In genomic region chr15:99433026-99433756, GRCh38 we compare ENCODE assay signal across 9 cellular contexts.
DNase-seq lines count a peak whose midpoint lies in the region; ATAC-seq and TF ChIP-seq lines count a peak whose summit lies in the region.
"Had no signal": no experiment of that assay in that cellular context is flagged by ENCODE, and none has a peak within 500 bp of the region (broad histone marks: within the 10 kb centered on the region; RNA-seq: fewer than 3 reads in every experiment).

No MANE protein-coding gene starts in this region.

- WGBS in H9 (ENCODE audit: extremely low coverage, insufficient read length, low lambda C conversion rate): no CpG with 5 or more reads among the region's 14 CpGs

- H2BK12ac ChIP-seq in H9 (ENCODE audit: insufficient read length, low read depth, low read length): no peak overlapping the region

- H3K9ac ChIP-seq in skeletal muscle satellite cell (ENCODE audit: low read depth, low read length) (peak overlapping the region; percentile 50), H9 (ENCODE audit: extremely low read depth, insufficient read length, low read length) (no peak overlapping the region)

- no peak overlapping the region for H2BK20ac ChIP-seq in H9 (ENCODE audit: low read depth, low read length, poor library complexity, severe bottlenecking)

- H3K79me1 ChIP-seq in H9 (ENCODE audit: insufficient read depth, low read depth, low read length, poor library complexity, severe bottlenecking): no peaks in the 10 kb centered on the region

- no peaks in the 10 kb centered on the region for H3K23me2 ChIP-seq in H9 (ENCODE audit: insufficient read length, low read depth, low read length, poor library complexity, severe bottlenecking)

- no peak overlapping the region for H2AK5ac ChIP-seq in H9 (ENCODE audit: insufficient read length, low read length)

- H3K4me2 ChIP-seq in skeletal muscle satellite cell (ENCODE audit: low read length) (no peak overlapping the region), H9 (ENCODE audit: insufficient read depth, insufficient read length, low read length) (no peak overlapping the region)

- H2BK15ac ChIP-seq in H9 (ENCODE audit: low read depth, low read length): no peak overlapping the region

- H3K4ac ChIP-seq in H9 (ENCODE audit: low read depth, low read length): no peak overlapping the region

- TF ChIP-seq CTCF in glutamatergic neuron (IDR thresholded peaks at IDR 0.05; ENCODE audit: partially characterized antibody, unreplicated experiment) (no peak), H9 (conservative IDR thresholded peaks at IDR 0.05) (no peak)

- H3K36me3 Mint-ChIP-seq in glutamatergic neuron (ENCODE audit: unreplicated experiment) (no peaks in the 10 kb centered on the region), H9 (ENCODE audit: insufficient read depth in 1 of 3, low read depth in 3 of 3) (no peaks in the 10 kb centered on the region)

- H2BK120ac ChIP-seq in H9 (ENCODE audit: low read depth, low read length, poor library complexity, severe bottlenecking): no peak overlapping the region

- no peak overlapping the region for H4K8ac ChIP-seq in H9 (replicated peaks; ENCODE audit: insufficient read length, low read depth, low read length)

- no peak overlapping the region for H3K27ac ChIP-seq in H9 (ENCODE audit: insufficient read length, low read depth, low read length)

- ATAC-seq in GM18517 (IDR thresholded peaks at IDR 0.05; ENCODE audit: unreplicated experiment) (peak; percentile 58), HG03097 (IDR thresholded peaks at IDR 0.05; ENCODE audit: low FRiP score, unreplicated experiment) (no peak)

- H3K56ac ChIP-seq in H9 (ENCODE audit: insufficient read length, low read depth, low read length): no peak overlapping the region

- no peak overlapping the region for H3K18ac ChIP-seq in H9 (ENCODE audit: insufficient read length, low read depth, low read length)

- no peaks in the 10 kb centered on the region for H3K27me3 ChIP-seq in skeletal muscle satellite cell (ENCODE audit: control insufficient read depth, insufficient read depth, low read length)
- H3K27me3 ChIP-seq in H9 (ENCODE audit: insufficient read depth, low read length): no peaks in the 10 kb centered on the region

- no peak overlapping the region for H4K91ac ChIP-seq in H9 (ENCODE audit: insufficient read length, low read depth, low read length)

- no peaks in the 10 kb centered on the region for H3K36me3 ChIP-seq in skeletal muscle satellite cell (ENCODE audit: insufficient read depth, low read length)

- H3K9me3 ChIP-seq in skeletal muscle satellite cell (replicated peaks; ENCODE audit: low read length): no peaks in the 10 kb centered on the region
- H3K9me3 ChIP-seq in H9 (ENCODE audit: control insufficient read depth, low read depth, low read length): no peaks in the 10 kb centered on the region

- H3K79me2 ChIP-seq in H9 (ENCODE audit: insufficient read depth, low read length): no peaks in the 10 kb centered on the region

- no peak overlapping the region for H2AFZ ChIP-seq in H9 (ENCODE audit: low read length)

- H3K27ac Mint-ChIP-seq in glutamatergic neuron (ENCODE audit: unreplicated experiment): no peak overlapping the region
- no peak overlapping the region for H3K27ac Mint-ChIP-seq in H9

- H3T11ph ChIP-seq in H9 (ENCODE audit: low read length): no peak overlapping the region

- no peaks in the 10 kb centered on the region for H3K9me3 Mint-ChIP-seq in glutamatergic neuron (ENCODE audit: unreplicated experiment)
- H3K9me3 Mint-ChIP-seq in H9: no peaks in the 10 kb centered on the region

- H3K4me1 ChIP-seq in skeletal muscle satellite cell (ENCODE audit: control insufficient read depth, insufficient read depth, low read length): peaks cover 23% of the 10 kb centered on the region
- no peaks in the 10 kb centered on the region for H3K4me1 ChIP-seq in H9 (ENCODE audit: insufficient read depth, low read length)

- no peak overlapping the region for H3K4me3 ChIP-seq in skeletal muscle satellite cell (ENCODE audit: low read length)

- DNase-seq in NCI-H226 (peak; percentile 66), glutamatergic neuron (peak; percentile 20), H9 (no peak), medulla oblongata (ENCODE audit: extremely low spot score) (no peak), SW 1271 (lab: John Stamatoyannopoulos, UW) (no peak)
- DNase-seq: stimulated activated CD4-positive, alpha-beta T cell treated with anti-CD3 and anti-CD28 coated beads, Interleukin-1b, Interleukin-23, amount 100 ng/mL, for 48 hours had no signal

- H3K27me3 Mint-ChIP-seq in glutamatergic neuron (ENCODE audit: unreplicated experiment) (no peaks in the 10 kb centered on the region), H9 (ENCODE audit: low read depth) (no peaks in the 10 kb centered on the region; the same call in 1 of the 2 replicates)

- no peak overlapping the region for H3K23ac ChIP-seq in H9 (ENCODE audit: insufficient read length, low read depth, low read length)

- no peaks in the 10 kb centered on the region for H4K20me1 ChIP-seq in H9 (ENCODE audit: control insufficient read depth, insufficient read depth, insufficient read length)

- no peak overlapping the region for H4K5ac ChIP-seq in H9 (ENCODE audit: insufficient read length, low read depth, low read length)

- H2BK5ac ChIP-seq in H9 (ENCODE audit: insufficient read length, low read length): no peak overlapping the region

- H3K4me3 Mint-ChIP-seq in glutamatergic neuron (ENCODE audit: unreplicated experiment): no peak overlapping the region
- H3K4me3 Mint-ChIP-seq in H9: no peak overlapping the region

- no peak overlapping the region; the same call in 1 of the 2 replicates for H3K14ac ChIP-seq in H9 (ENCODE audit: insufficient read depth, low read length)

- H3K4me1 Mint-ChIP-seq in glutamatergic neuron (ENCODE audit: low read depth, unreplicated experiment): peaks cover 2% of the 10 kb centered on the region
- H3K4me1 Mint-ChIP-seq in H9: peaks cover 7 to 20% of the 10 kb centered on the region in 2 experiments; a peak in 3 of 4 replicates

Comparison
In these comparisons a context has a peak if more than half of its experiments do, and no peak if none do; other contexts are left out.
1. DNase-seq: peak in NCI-H226 (single experiment) and glutamatergic neuron (single experiment); none in H9 (single experiment), medulla oblongata (single experiment) and SW 1271 (0 of 2).